Comparison of ENCODE assay signal across 32 cellular contexts in the genomic region with DNA sequence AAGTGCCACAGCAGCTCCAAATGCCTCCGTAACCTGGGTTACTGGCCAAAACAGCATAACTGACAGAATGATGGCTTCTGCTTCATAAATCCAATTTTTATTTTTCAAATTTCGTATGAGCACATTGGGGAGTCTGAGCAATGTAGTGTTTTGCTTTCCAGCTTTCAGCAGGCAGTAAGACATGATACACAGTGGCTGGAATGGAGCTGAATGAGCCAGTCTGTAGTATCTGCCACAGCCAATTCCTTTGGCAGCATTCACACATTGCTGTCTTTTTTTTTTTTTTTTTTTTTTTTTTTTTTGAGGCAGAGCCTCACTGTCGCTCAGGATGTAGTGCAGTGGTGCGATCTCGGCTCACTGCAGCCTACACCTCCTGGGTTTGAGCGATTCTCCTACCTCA. TPM values are rescaled to one million over a fixed set of nuclear protein-coding genes. Genes with fewer than 3 reads are reported as not detected.
"Had no signal": no experiment of that assay in that cellular context is flagged by ENCODE, and none has a peak within 500 bp of the region (broad histone marks: within the 10 kb centered on the region; RNA-seq: fewer than 3 reads in every experiment).

No MANE protein-coding gene starts in this region.

- H3K36me3 ChIP-seq: gastrocnemius medialis, lower lobe of right lung, ovary, right lobe of liver, suprapubic skin, transverse colon, upper lobe of right lung, vagina had no signal

- DNase-seq: dorsolateral prefrontal cortex; effector CD4-positive, alpha-beta T cell; foreskin fibroblast; gastrocnemius medialis; head of caudate nucleus; hippocampal formation; kidney glomerular epithelial cell; left ventricle myocardium superior; lower lobe of right lung; natural killer cell; occipital lobe; ovary; psoas muscle; right lobe of liver; stimulated activated CD4-positive, alpha-beta T cell treated with anti-CD3 and anti-CD28 coated beads, Interleukin-12 subunit alpha, Interleukin-12 subunit beta, amount 100 ng/mL, for 4 hours; stimulated activated CD4-positive, alpha-beta T cell treated with anti-CD3 and anti-CD28 coated beads, Interleukin-1b, Interleukin-23, amount 100 ng/mL, for 48 hours; stimulated activated CD4-positive, alpha-beta T cell treated with anti-CD3 and anti-CD28 coated beads, Interleukin-4, amount 100 ng/mL, for 1 hour; stimulated activated CD8-positive, alpha-beta memory T cell treated with anti-CD3 and anti-CD28 coated beads, Interleukin-4, amount 100 ng/mL, for 48 hours; stimulated activated naive CD4-positive, alpha-beta T cell; stimulated activated naive CD8-positive, alpha-beta T cell treated with anti-CD3 and anti-CD28 coated beads, Interleukin-15, amount 100 ng/mL, for 72 hours; transverse colon; upper lobe of right lung had no signal

- H3K9me3 ChIP-seq: gastrocnemius medialis, lower lobe of right lung, ovary, psoas muscle, right lobe of liver, suprapubic skin, transverse colon, upper lobe of right lung, vagina had no signal

- H3K27ac ChIP-seq: dorsolateral prefrontal cortex, gastrocnemius medialis, lower lobe of right lung, ovary, psoas muscle, right lobe of liver, suprapubic skin, transverse colon, upper lobe of right lung, vagina had no signal

- H3K4me3 ChIP-seq: dorsolateral prefrontal cortex, gastrocnemius medialis, lower lobe of right lung, ovary, psoas muscle, right lobe of liver, smooth muscle cell, suprapubic skin, transverse colon, upper lobe of right lung, vagina had no signal

- H3K27me3 ChIP-seq: gastrocnemius medialis, ovary, right lobe of liver, transverse colon, upper lobe of right lung, vagina had no signal

- H3K4me1 ChIP-seq: gastrocnemius medialis, lower lobe of right lung, psoas muscle, right lobe of liver, suprapubic skin, transverse colon, upper lobe of right lung, vagina had no signal

- FAIRE-seq: colon, islet of Langerhans had no signal

- H3K4me2 ChIP-seq: smooth muscle cell had no signal

- ATAC-seq: gastrocnemius medialis; left ventricle myocardium superior; lower lobe of right lung; natural killer cell; psoas muscle; right lobe of liver; stimulated activated naive CD8-positive, alpha-beta T cell treated with anti-CD3 and anti-CD28 coated beads, Interleukin-15, amount 100 ng/mL, for 72 hours; upper lobe of right lung had no signal

RNA-seq across cellular contexts. Expression of a gene that starts 42.6 kb away (rescaled TPM):
- total RNA-seq: dorsolateral prefrontal cortex, gastrocnemius medialis, glomerular endothelial cell, left ventricle myocardium superior, lower lobe of right lung, mesenteric fat pad, natural killer cell, occipital lobe, ovary, psoas muscle, renal cortical epithelial cell, right lobe of liver, smooth muscle cell, suprapubic skin, transverse colon, upper lobe of right lung, vagina had no signal
- polyA plus RNA-seq: esophagus, neural cell, psoas muscle had no signal
